15 cellular contexts compared by ENCODE assay signal in genomic region chr5:151132959-151133358, GRCh38. TPM values are rescaled to one million over a fixed set of nuclear protein-coding genes. Genes with fewer than 3 reads are reported as not detected.
A peak's percentile ranks its signal among the peaks of the same experiment; 100 is the strongest.
DNase-seq lines count a peak whose midpoint lies in the region; ATAC-seq and TF ChIP-seq lines count a peak whose summit lies in the region.
"Had no signal": no experiment of that assay in that cellular context is flagged by ENCODE, and none has a peak within 500 bp of the region (broad histone marks: within the 10 kb centered on the region; RNA-seq: fewer than 3 reads in every experiment).

No MANE protein-coding gene starts in this region.

- H3K27ac Mint-ChIP-seq in naive thymus-derived CD4-positive, alpha-beta T cell = peak overlapping the region in 8 of 9 donors; percentile 76 to 99 (median 90)

- H3K27ac ChIP-seq in naive thymus-derived CD4-positive, alpha-beta T cell (ENCODE audit: low read depth, low read length) = peak overlapping the region; percentile 59
- H3K27ac ChIP-seq: tibial artery had no signal

- no peaks in the 10 kb centered on the region for H3K27me3 ChIP-seq in naive thymus-derived CD4-positive, alpha-beta T cell (ENCODE audit: control insufficient read depth in 2 of 2, insufficient read depth in 2 of 2, low read length in 2 of 2)
- H3K27me3 ChIP-seq: tibial artery had no signal

- H3K36me3 ChIP-seq in naive thymus-derived CD4-positive, alpha-beta T cell (ENCODE audit: control insufficient read depth in 2 of 3, insufficient read depth in 3 of 3, low read length in 3 of 3) = peaks cover 41 to 100% (median 92%) of the 10 kb centered on the region in 3 experiments

- peaks cover 8 to 38% of the 10 kb centered on the region in 2 donors for H3K4me1 ChIP-seq in naive thymus-derived CD4-positive, alpha-beta T cell (ENCODE audit: control insufficient read depth in 2 of 2, insufficient read depth in 2 of 2, low read length in 2 of 2)
- H3K4me1 ChIP-seq: tibial artery had no signal

- peaks cover 54 to 98% (median 77%) of the 10 kb centered on the region in 7 donors for H3K4me1 Mint-ChIP-seq in naive thymus-derived CD4-positive, alpha-beta T cell

- TF ChIP-seq CTCF in NB4 (IDR thresholded peaks at IDR 0.05; ENCODE audit: low read depth, low read length) = no peak

- CTCF ChIA-PET in naive thymus-derived CD4-positive, alpha-beta T cell (lab: Charles Lee) = interaction anchor here (8.4 to 13.8 kb wide), 2 partner anchors 11 to 34 kb away, joined by 86 to 403 read pairs; no protein-coding TSS in a partner anchor

- intact Hi-C loops in naive thymus-derived CD4-positive, alpha-beta T cell (cut with micrococcal nuclease) = no loop called here

- TF ChIP-seq POLR2A in NB4 (IDR thresholded peaks at IDR 0.05; ENCODE audit: extremely low read depth, insufficient read length) = no peak

- DNase-seq in NCI-H2107 treated with DMSO at 0.1 percent for 48 hours (lab: John Stamatoyannopoulos, UW; ENCODE audit: unreplicated experiment) = peak; percentile 23
- DNase-seq in NCI-H2107 (lab: John Stamatoyannopoulos, UW) = no peak
- DNase-seq in NB4 (ENCODE audit: low read depth) = peak; percentile 32
- peak; percentile 94 for DNase-seq in SKM-1 (lab: John Stamatoyannopoulos, UW; ENCODE audit: unreplicated experiment)
- DNase-seq in naive thymus-derived CD4-positive, alpha-beta T cell = no peak
- DNase-seq in NCI-H82 (lab: John Stamatoyannopoulos, UW) = no peak
- DNase-seq in SK-N-DZ (ENCODE audit: low spot score) = no peak
- DNase-seq: 8988T, DMS 273 treated with DMSO at 0.1 percent for 48 hours, H7, left colon, NCI-H2081, SHP77, tibial artery had no signal

- H3K4me3 Mint-ChIP-seq in naive thymus-derived CD4-positive, alpha-beta T cell = peak overlapping the region in 1 of 10 donors; percentile 5

- no peaks in the 10 kb centered on the region for H3K9me3 Mint-ChIP-seq in naive thymus-derived CD4-positive, alpha-beta T cell

- no peaks in the 10 kb centered on the region for H3K9me3 ChIP-seq in naive thymus-derived CD4-positive, alpha-beta T cell (ENCODE audit: control insufficient read depth in 2 of 3, low read length in 3 of 3)
- H3K9me3 ChIP-seq: tibial artery had no signal

- peak; percentile 85 for ATAC-seq in naive thymus-derived CD4-positive, alpha-beta T cell
- no peak for ATAC-seq in GM19467 (IDR thresholded peaks at IDR 0.05; ENCODE audit: unreplicated experiment)
- ATAC-seq: left colon had no signal

- peaks cover 31 to 82% (median 55%) of the 10 kb centered on the region in 5 donors for H3K36me3 Mint-ChIP-seq in naive thymus-derived CD4-positive, alpha-beta T cell

- H3K27me3 Mint-ChIP-seq in naive thymus-derived CD4-positive, alpha-beta T cell = no peaks in the 10 kb centered on the region

- no peak overlapping the region for H3K4me3 ChIP-seq in NB4 (ENCODE audit: low read depth, low read length)
- H3K4me3 ChIP-seq in naive thymus-derived CD4-positive, alpha-beta T cell (ENCODE audit: low read length) = no peak overlapping the region
- H3K4me3 ChIP-seq: tibial artery had no signal

- POLR2A ChIA-PET in naive thymus-derived CD4-positive, alpha-beta T cell (lab: Charles Lee) = interaction anchor here (31.2 kb wide), 1 partner anchor 22 kb away, joined by 760 read pairs; the partner anchor contains the start of gene ANXA6

RNA-seq across cellular contexts. Expression of gene ANXA6, which starts 24.6 kb away (rescaled TPM):
- total RNA-seq in naive thymus-derived CD4-positive, alpha-beta T cell = 100 to 1,000 TPM; 212 to 512 (median 272) TPM
- 100 to 1,000 TPM; 272 to 295 TPM for polyA plus RNA-seq in naive thymus-derived CD4-positive, alpha-beta T cell
- polyA plus RNA-seq in SK-N-DZ (2014; cell fraction: cytosol; rRNA removed) = 82.5 and 86.8 TPM in 2 replicates
- 62.4 and 66.7 TPM in 2 replicates for polyA plus RNA-seq in SK-N-DZ (2014; cell fraction: nucleus; rRNA removed)

RNA-seq across cellular contexts. Expression of gene TNIP1, which starts 52.1 kb away (rescaled TPM):
- total RNA-seq in naive thymus-derived CD4-positive, alpha-beta T cell = 100 to 1,000 TPM; 124 to 234 (median 131) TPM
- 10 to 100 TPM; 28.9 to 45.2 TPM for polyA plus RNA-seq in naive thymus-derived CD4-positive, alpha-beta T cell
- polyA plus RNA-seq in SK-N-DZ (2014; cell fraction: cytosol; rRNA removed) = 28.2 and 39.3 TPM in 2 replicates
- polyA plus RNA-seq in SK-N-DZ (2014; cell fraction: nucleus; rRNA removed) = 16.4 and 27.8 TPM in 2 replicates

Comparison
In these comparisons a context has a peak if more than half of its experiments do, and no peak if none do; other contexts are left out.
1. DNase-seq: peak in NCI-H2107 treated with DMSO at 0.1 percent for 48 hours (single experiment), NB4 (single experiment) and SKM-1 (single experiment); none in NCI-H2107 (single experiment), naive thymus-derived CD4-positive, alpha-beta T cell (0 of 9), NCI-H82 (single experiment) and SK-N-DZ (single experiment).